Comparison of ENCODE assay signal across 10 cellular contexts in the genomic region with DNA sequence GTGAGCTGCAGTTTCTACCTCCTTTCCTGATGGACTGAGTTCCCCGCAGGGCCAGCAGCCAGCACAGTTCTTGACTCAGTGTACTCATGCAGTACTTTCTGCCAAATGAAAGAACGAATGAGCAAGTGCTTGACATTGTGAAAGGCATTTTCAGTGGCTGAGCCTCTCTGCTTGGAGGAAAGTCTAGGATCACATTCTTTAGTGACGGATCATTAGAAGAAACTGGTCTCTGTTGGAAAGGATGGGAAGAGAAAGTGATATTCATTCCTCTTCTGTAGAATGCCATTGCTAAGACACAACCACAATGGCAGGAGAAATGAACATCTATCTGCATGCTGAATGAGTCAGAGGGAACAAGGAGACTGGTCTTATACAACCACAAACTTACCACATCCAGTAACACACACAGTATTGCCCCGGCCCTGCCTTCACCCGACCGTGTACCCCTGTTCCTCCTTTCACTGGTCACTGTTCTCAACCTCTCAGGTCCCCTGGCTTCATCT.
DNase-seq lines count a peak whose midpoint lies in the region; ATAC-seq and TF ChIP-seq lines count a peak whose summit lies in the region.
"Had no signal": no experiment of that assay in that cellular context is flagged by ENCODE, and none has a peak within 500 bp of the region (broad histone marks: within the 10 kb centered on the region; RNA-seq: fewer than 3 reads in every experiment).

No MANE protein-coding gene starts in this region.

- no peak overlapping the region for H3K4me3 Mint-ChIP-seq in activated T-helper 17 cell treated with anti-CD3 and anti-CD28 coated beads, Interleukin-2, amount 50 U/mL, for 72 hours
- H3K4me3 Mint-ChIP-seq in CD8-positive, alpha-beta T cell: no peak overlapping the region

- no peaks in the 10 kb centered on the region for H3K4me1 ChIP-seq in mucosa of descending colon (ENCODE audit: low read depth)
- H3K4me1 ChIP-seq in CD8-positive, alpha-beta T cell (ENCODE audit: insufficient read depth, low read length): no peaks in the 10 kb centered on the region
- H3K4me1 ChIP-seq: adrenal gland had no signal

- no peak for TF ChIP-seq CTCF in mucosa of descending colon (IDR thresholded peaks at IDR 0.05)
- TF ChIP-seq CTCF in CD8-positive, alpha-beta T cell (IDR thresholded peaks at IDR 0.05): no peak

- POLR2A ChIA-PET in CD8-positive, alpha-beta T cell (lab: Charles Lee): no interaction called here

- no peak overlapping the region for H3K27ac ChIP-seq in CD8-positive, alpha-beta T cell (ENCODE audit: low read depth, low read length)
- H3K27ac ChIP-seq: adrenal gland had no signal

- no peak overlapping the region for H3K4me3 ChIP-seq in mucosa of descending colon
- no peak overlapping the region for H3K4me3 ChIP-seq in CD8-positive, alpha-beta T cell (ENCODE audit: low read depth, low read length)
- H3K4me3 ChIP-seq: adrenal gland had no signal

- peaks cover 10% of the 10 kb centered on the region for H3K36me3 Mint-ChIP-seq in activated T-helper 17 cell treated with anti-CD3 and anti-CD28 coated beads, Interleukin-2, amount 50 U/mL, for 72 hours (ENCODE audit: low read depth)
- peaks cover 19% of the 10 kb centered on the region for H3K36me3 Mint-ChIP-seq in CD8-positive, alpha-beta T cell

- CTCF ChIA-PET in CD8-positive, alpha-beta T cell (lab: Charles Lee): no interaction called here

- peak; percentile 75 for DNase-seq in ELR (ENCODE audit: low read depth)
- no peak for DNase-seq in mucosa of descending colon
- no peak for DNase-seq in NCI-H526 (lab: John Stamatoyannopoulos, UW)
- no peak for DNase-seq in epidermal melanocyte (ENCODE audit: insufficient read length, low spot score)
- DNase-seq in CD8-positive, alpha-beta T cell: no peak
- DNase-seq: NCI-H2029 treated with DMSO at 0.1 percent for 48 hours had no signal

- no peaks in the 10 kb centered on the region for H3K9me3 ChIP-seq in mucosa of descending colon
- H3K9me3 ChIP-seq in CD8-positive, alpha-beta T cell (ENCODE audit: low read length): no peaks in the 10 kb centered on the region
- H3K9me3 ChIP-seq: adrenal gland had no signal

- H3K4me1 Mint-ChIP-seq in activated T-helper 17 cell treated with anti-CD3 and anti-CD28 coated beads, Interleukin-2, amount 50 U/mL, for 72 hours: peaks cover 19% of the 10 kb centered on the region
- peaks cover 11% of the 10 kb centered on the region for H3K4me1 Mint-ChIP-seq in CD8-positive, alpha-beta T cell (ENCODE audit: low read depth)

- H3K27ac Mint-ChIP-seq in activated T-helper 17 cell treated with anti-CD3 and anti-CD28 coated beads, Interleukin-2, amount 50 U/mL, for 72 hours: no peak overlapping the region
- H3K27ac Mint-ChIP-seq in CD8-positive, alpha-beta T cell: no peak overlapping the region

- no peaks in the 10 kb centered on the region for H3K27me3 ChIP-seq in CD8-positive, alpha-beta T cell (ENCODE audit: insufficient read depth, low read length)
- H3K27me3 ChIP-seq: adrenal gland had no signal

- no peaks in the 10 kb centered on the region for H3K9me3 Mint-ChIP-seq in activated T-helper 17 cell treated with anti-CD3 and anti-CD28 coated beads, Interleukin-2, amount 50 U/mL, for 72 hours
- no peaks in the 10 kb centered on the region for H3K9me3 Mint-ChIP-seq in CD8-positive, alpha-beta T cell

- ATAC-seq in HG02759 (IDR thresholded peaks at IDR 0.05; ENCODE audit: unreplicated experiment) (peak; percentile 76), mucosa of descending colon (peak; percentile 20), HG03457 (IDR thresholded peaks at IDR 0.05; ENCODE audit: unreplicated experiment) (no peak)
- peak; percentile 97 for ATAC-seq in activated T-helper 17 cell treated with anti-CD3 and anti-CD28 coated beads, Interleukin-2, amount 50 U/mL, for 72 hours (replicated peaks)
- ATAC-seq in CD8-positive, alpha-beta T cell: no peak

- no peaks in the 10 kb centered on the region for H3K36me3 ChIP-seq in mucosa of descending colon (ENCODE audit: low read depth)
- no peaks in the 10 kb centered on the region for H3K36me3 ChIP-seq in CD8-positive, alpha-beta T cell (ENCODE audit: insufficient read depth, low read length)
- H3K36me3 ChIP-seq: adrenal gland had no signal

- intact Hi-C loops in mucosa of descending colon (cut with DNase I, micrococcal nuclease): no loop called here
- intact Hi-C loops in CD8-positive, alpha-beta T cell (cut with DNase I, micrococcal nuclease): no loop called here

- H3K27me3 Mint-ChIP-seq in activated T-helper 17 cell treated with anti-CD3 and anti-CD28 coated beads, Interleukin-2, amount 50 U/mL, for 72 hours: no peaks in the 10 kb centered on the region
- H3K27me3 Mint-ChIP-seq in CD8-positive, alpha-beta T cell (ENCODE audit: low read depth): no peaks in the 10 kb centered on the region

Comparison
In these comparisons a context has a peak if more than half of its experiments do, and no peak if none do; other contexts are left out.
1. ATAC-seq: peak in HG02759 (single experiment), activated T-helper 17 cell treated with anti-CD3 and anti-CD28 coated beads, Interleukin-2, amount 50 U/mL, for 72 hours (single experiment) and mucosa of descending colon (single experiment); none in CD8-positive, alpha-beta T cell (single experiment) and HG03457 (single experiment).